Comparison of ENCODE assay signal across 14 cellular contexts in the genomic region with DNA sequence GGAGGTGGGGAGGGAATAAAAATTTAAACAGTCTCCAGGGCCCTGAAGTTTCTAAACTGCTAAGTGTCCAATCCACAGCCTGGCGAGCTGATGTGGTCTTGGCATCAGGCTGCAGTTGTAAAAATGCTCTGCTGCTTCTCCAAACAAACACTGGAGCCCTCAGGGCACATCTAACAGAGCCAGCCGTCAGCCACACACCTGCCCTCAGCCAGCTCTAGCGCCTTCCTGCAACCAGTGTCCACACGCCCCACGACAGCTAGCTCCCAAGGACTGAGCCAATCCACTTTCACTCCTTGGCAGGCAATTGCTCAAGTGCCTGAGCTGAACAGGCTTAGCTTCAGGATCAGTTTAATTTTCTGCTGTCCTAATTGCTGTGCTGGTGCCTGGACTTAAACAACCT.
DNase-seq lines count a peak whose midpoint lies in the region; ATAC-seq and TF ChIP-seq lines count a peak whose summit lies in the region.
"Had no signal": no experiment of that assay in that cellular context is flagged by ENCODE, and none has a peak within 500 bp of the region (broad histone marks: within the 10 kb centered on the region; RNA-seq: fewer than 3 reads in every experiment).

No MANE protein-coding gene starts in this region.

- H3K27ac ChIP-seq in right atrium auricular region (no peak overlapping the region), thyroid gland (peak overlapping the region; percentile 4 to 28 (median 25)), Karpas-422 (ENCODE audit: low read length) (no peak overlapping the region), ovary (no peak overlapping the region)
- H3K27ac ChIP-seq: A549, coronary artery had no signal

- TF ChIP-seq CTCF in right atrium auricular region (IDR thresholded peaks at IDR 0.05): no peak
- no peak for TF ChIP-seq CTCF in thyroid gland (IDR thresholded peaks at IDR 0.05)
- TF ChIP-seq CTCF in ovary (IDR thresholded peaks at IDR 0.05): no peak

- intact Hi-C loops in Right ventricle myocardium superior (cut with DNase I): no loop called here
- intact Hi-C loops in left cardiac atrium (cut with DNase I): no loop called here
- intact Hi-C loops in thyroid gland (cut with DNase I): no loop called here
- intact Hi-C loops in ovary (cut with DNase I): no loop called here

- peaks cover 0 to 9% of the 10 kb centered on the region in 2 donors for H3K4me1 ChIP-seq in right atrium auricular region
- H3K4me1 ChIP-seq in thyroid gland: peaks cover 26 to 42% of the 10 kb centered on the region in 2 donors
- no peaks in the 10 kb centered on the region for H3K4me1 ChIP-seq in Karpas-422 (ENCODE audit: low read length)
- peaks cover 3% of the 10 kb centered on the region for H3K4me1 ChIP-seq in ovary (ENCODE audit: insufficient read depth)
- H3K4me1 ChIP-seq: A549 had no signal

- ATAC-seq in Right ventricle myocardium superior (ENCODE audit: poor library complexity) (peak; percentile 91), left cardiac atrium (peak; percentile 66 to 84)
- ATAC-seq: A549 had no signal

- H3K27me3 ChIP-seq in right atrium auricular region (no peaks in the 10 kb centered on the region), thyroid gland (no peaks in the 10 kb centered on the region), Karpas-422 (ENCODE audit: low read length) (no peaks in the 10 kb centered on the region), ovary (no peaks in the 10 kb centered on the region)

- H2AFZ ChIP-seq in Karpas-422 (ENCODE audit: low read length): no peak overlapping the region

- no peak for TF ChIP-seq EP300 in ovary (IDR thresholded peaks at IDR 0.05)

- no peak overlapping the region for H3K4me2 ChIP-seq in Karpas-422 (ENCODE audit: low read depth, low read length, poor library complexity, severe bottlenecking)
- H3K4me2 ChIP-seq: A549 had no signal

- H4K20me1 ChIP-seq in Karpas-422 (ENCODE audit: insufficient read depth, low read depth, low read length): no peaks in the 10 kb centered on the region

- no peak overlapping the region for H3K4me3 ChIP-seq in right atrium auricular region
- H3K4me3 ChIP-seq in thyroid gland (replicated peaks in 1 of 3): no peak overlapping the region
- H3K4me3 ChIP-seq in Karpas-422 (ENCODE audit: low read length): no peak overlapping the region
- no peak overlapping the region for H3K4me3 ChIP-seq in ovary
- H3K4me3 ChIP-seq: A549, coronary artery had no signal

- no peaks in the 10 kb centered on the region for H3K79me2 ChIP-seq in Karpas-422 (ENCODE audit: low read length)

- no peaks in the 10 kb centered on the region for H3K9me2 ChIP-seq in Karpas-422 (replicated peaks; ENCODE audit: insufficient read depth, low read length)

- no peaks in the 10 kb centered on the region for H3K36me3 ChIP-seq in right atrium auricular region
- no peaks in the 10 kb centered on the region for H3K36me3 ChIP-seq in thyroid gland
- no peaks in the 10 kb centered on the region for H3K36me3 ChIP-seq in Karpas-422 (ENCODE audit: insufficient read depth, low read length)
- no peaks in the 10 kb centered on the region for H3K36me3 ChIP-seq in ovary

- no peak for TF ChIP-seq POLR2A in thyroid gland (IDR thresholded peaks at IDR 0.05)
- no peak for TF ChIP-seq POLR2A in ovary (IDR thresholded peaks at IDR 0.05)

- 32 to 43% methylated on average over 5 of the region's 5 CpGs for WGBS in thyroid gland, 2 donors
- WGBS in ovary, 3 donors: 87 to 95% (median 93%) methylated on average over 5 of the region's 5 CpGs

- no peak overlapping the region for H3K9ac ChIP-seq in Karpas-422 (ENCODE audit: low read length)

- peak; percentile 56 for DNase-seq in Right ventricle myocardium superior
- DNase-seq in right atrium auricular region (ENCODE audit: low spot score): no peak
- peak; percentile 37 for DNase-seq in NCI-H774 (lab: John Stamatoyannopoulos, UW)
- DNase-seq in left cardiac atrium: no peak
- peak; percentile 91 to 93 for DNase-seq in thyroid gland
- no peak for DNase-seq in Karpas-422
- no peak for DNase-seq in D341Med (ENCODE audit: low spot score)
- DNase-seq in ovary: no peak
- DNase-seq: activated CD4-positive, CD25-positive, alpha-beta regulatory T cell treated with anti-CD3 and anti-CD28 coated beads, Interleukin-2, amount 50 U/mL, for 72 hours; Calu3; NK-92 treated with Interleukin-12 subunit alpha and Interleukin-12 subunit beta, amount 100 ng/mL, for 24 hours; stimulated activated CD4-positive, alpha-beta T cell treated with anti-CD3 and anti-CD28 coated beads, Interleukin-2, amount 100 ng/mL, for 24 hours had no signal

- no peaks in the 10 kb centered on the region for H3K9me3 ChIP-seq in right atrium auricular region
- H3K9me3 ChIP-seq in thyroid gland: no peaks in the 10 kb centered on the region
- no peaks in the 10 kb centered on the region for H3K9me3 ChIP-seq in Karpas-422 (ENCODE audit: low read length)
- no peaks in the 10 kb centered on the region for H3K9me3 ChIP-seq in ovary

Comparison
In these comparisons a context has a peak if more than half of its experiments do, and no peak if none do; other contexts are left out.
1. DNase-seq: peak in Right ventricle myocardium superior (single experiment), NCI-H774 (single experiment) and thyroid gland (2 of 2); none in right atrium auricular region (single experiment), left cardiac atrium (single experiment), Karpas-422 (single experiment), D341Med (single experiment) and ovary (0 of 5).
2. H3K27ac ChIP-seq: peak in thyroid gland (3 of 3); none in right atrium auricular region (0 of 2), Karpas-422 (single experiment) and ovary (0 of 2).